1 cellular context compared by ENCODE assay signal in genomic region chr4:140529434-140529833, GRCh38.
TF ChIP-seq lines count a peak whose summit lies in the region.

No MANE protein-coding gene starts in this region.

TF ChIP-seq in HepG2, 621 proteins besides CTCF, POLR2A, EP300 and RAD21 (continued from another document):
- TF ChIP-seq PAXIP1 (CRISPR knock-in tag; conservative IDR thresholded peaks at IDR 0.05) (peak; percentile 75), HNF4A (CRISPR knock-in tag; IDR thresholded peaks at IDR 0.05) (peak; percentile 89), GATAD2A (CRISPR knock-in tag; IDR thresholded peaks at IDR 0.05) (peak; percentile 59), DMAP1 (CRISPR knock-in tag; IDR thresholded peaks at IDR 0.05) (peak; percentile 57; the same call in 1 of the 2 replicates), TFDP2 (CRISPR knock-in tag; IDR thresholded peaks at IDR 0.05) (peak; percentile 77), TFDP1 (CRISPR knock-in tag; IDR thresholded peaks at IDR 0.05; ENCODE audit: borderline replicate concordance) (peak; percentile 63; the same call in 1 of the 2 replicates), ZNF331 (CRISPR knock-in tag; IDR thresholded peaks at IDR 0.05) (peak; percentile 27; the same call in 1 of the 2 replicates), YY1 (IDR thresholded peaks at IDR 0.05; ENCODE audit: insufficient read depth, insufficient replicate concordance, low read depth, low read length) (peak; percentile 15), CENPT (CRISPR knock-in tag; IDR thresholded peaks at IDR 0.05; ENCODE audit: low read depth) (no peak), ZSCAN9 (CRISPR knock-in tag; IDR thresholded peaks at IDR 0.05; ENCODE audit: borderline replicate concordance) (peak; percentile 76; the same call in 1 of the 2 replicates), MAFF (IDR thresholded peaks at IDR 0.05; ENCODE audit: low read depth, low read length) (no peak), ERF (CRISPR knock-in tag; IDR thresholded peaks at IDR 0.05) (0 out of 2 replicates have a peak, but pooled peaks have one; percentile 49), ELF1 (CRISPR knock-in tag; IDR thresholded peaks at IDR 0.05) (peak; percentile 59; the same call in 1 of the 2 replicates), ZNF792 (CRISPR knock-in tag; IDR thresholded peaks at IDR 0.05) (peak; percentile 63; the same call in 1 of the 2 replicates), FOXO1 (CRISPR knock-in tag; IDR thresholded peaks at IDR 0.05) (peak; percentile 31; the same call in 1 of the 2 replicates), ZMYM4 (CRISPR knock-in tag; IDR thresholded peaks at IDR 0.05) (peak; percentile 64), ZGPAT (CRISPR knock-in tag; IDR thresholded peaks at IDR 0.05) (peak; percentile 70), MAX (IDR thresholded peaks at IDR 0.05) (peak; percentile 82), ZNF773 (CRISPR knock-in tag; IDR thresholded peaks at IDR 0.05; ENCODE audit: borderline replicate concordance) (no peak), MED13 (CRISPR knock-in tag; IDR thresholded peaks at IDR 0.05) (no peak), MED1 (CRISPR knock-in tag; IDR thresholded peaks at IDR 0.05) (peak; percentile 18; the same call in 1 of the 2 replicates), FOXP1 (IDR thresholded peaks at IDR 0.05) (no peak), FOXP1 (CRISPR knock-in tag; IDR thresholded peaks at IDR 0.05) (0 out of 2 replicates have a peak, but pooled peaks have one; percentile 11), SAP130 (CRISPR knock-in tag; IDR thresholded peaks at IDR 0.05; ENCODE audit: low read depth) (peak; percentile 56), E2F1 (CRISPR knock-in tag; IDR thresholded peaks at IDR 0.05) (peak; percentile 58; the same call in 1 of the 2 replicates), HNF4G (IDR thresholded peaks at IDR 0.05; ENCODE audit: borderline replicate concordance, low read depth, low read length) (peak; percentile 37; the same call in 1 of the 2 replicates), HNF4G (CRISPR knock-in tag; IDR thresholded peaks at IDR 0.05; ENCODE audit: borderline replicate concordance, low read depth) (peak; percentile 35; the same call in 1 of the 2 replicates), KLF11 (CRISPR knock-in tag; IDR thresholded peaks at IDR 0.05) (0 out of 2 replicates have a peak, but pooled peaks have one; percentile 55), FOXK2 (IDR thresholded peaks at IDR 0.05) (0 out of 2 replicates have a peak, but pooled peaks have one; percentile 51), KMT2B (CRISPR knock-in tag; IDR thresholded peaks at IDR 0.05) (peak; percentile 50; the same call in 1 of the 2 replicates), ZNF775 (CRISPR knock-in tag; IDR thresholded peaks at IDR 0.05; ENCODE audit: borderline replicate concordance) (no peak), YEATS4 (CRISPR knock-in tag; IDR thresholded peaks at IDR 0.05; ENCODE audit: borderline replicate concordance) (0 out of 2 replicates have a peak, but pooled peaks have one; percentile 32), MIXL1 (CRISPR knock-in tag; IDR thresholded peaks at IDR 0.05) (peak; percentile 82), MLX (CRISPR knock-in tag; IDR thresholded peaks at IDR 0.05) (peak; percentile 19; the same call in 1 of the 2 replicates), CHCHD3 (CRISPR knock-in tag; IDR thresholded peaks at IDR 0.05) (no peak), SP140L (CRISPR knock-in tag; IDR thresholded peaks at IDR 0.05; ENCODE audit: borderline replicate concordance) (0 out of 2 replicates have a peak, but pooled peaks have one; percentile 46), SOX6 (IDR thresholded peaks at IDR 0.05) (no peak), SOX6 (CRISPR knock-in tag; IDR thresholded peaks at IDR 0.05) (0 out of 2 replicates have a peak, but pooled peaks have one; percentile 35), SOX5 (CRISPR knock-in tag; IDR thresholded peaks at IDR 0.05; ENCODE audit: borderline replicate concordance) (peak; percentile 46; the same call in 1 of the 2 replicates), MNT (IDR thresholded peaks at IDR 0.05) (peak; percentile 44; the same call in 1 of the 2 replicates), SIX1 (CRISPR knock-in tag; IDR thresholded peaks at IDR 0.05; ENCODE audit: borderline replicate concordance) (peak; percentile 17; the same call in 1 of the 2 replicates)
